9 cellular contexts compared by ENCODE assay signal in the genomic region with DNA sequence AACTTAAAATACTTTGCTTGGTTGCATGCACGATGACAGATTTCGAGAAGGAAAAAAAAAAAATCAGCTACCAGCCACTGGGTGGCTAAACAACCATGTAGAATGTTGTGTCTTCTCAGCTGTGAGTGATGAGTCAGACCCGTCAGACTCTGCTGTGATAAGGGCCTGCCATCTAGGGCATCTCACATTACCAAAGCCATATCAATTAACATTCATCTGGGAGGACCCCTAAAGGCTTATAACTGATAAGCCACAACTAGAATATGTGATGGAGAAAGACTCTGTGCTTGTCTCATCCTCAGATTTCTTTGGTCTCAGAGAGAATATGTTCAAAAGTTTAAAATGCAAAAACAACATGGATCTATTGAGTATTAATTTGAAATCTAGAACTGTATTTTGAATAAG.
A peak's percentile ranks its signal among the peaks of the same experiment; 100 is the strongest.
DNase-seq lines count a peak whose midpoint lies in the region; ATAC-seq, FAIRE-seq and TF ChIP-seq lines count a peak whose summit lies in the region.
"Had no signal": no experiment of that assay in that cellular context is flagged by ENCODE, and none has a peak within 500 bp of the region (broad histone marks: within the 10 kb centered on the region; RNA-seq: fewer than 3 reads in every experiment).

No MANE protein-coding gene starts in this region.

- FAIRE-seq in RCC 7860 (lab: Jason Lieb, UNC): no peak

- DNase-seq in Ammon's horn (ENCODE audit: low spot score) (peak; percentile 6), HS-5 (ENCODE audit: low read depth) (peak; percentile 26), RCC 7860 (ENCODE audit: low spot score) (peak; percentile 3), foreskin keratinocyte (peak; percentile 54 to 68), WERI-Rb-1 (no peak)
- no peak for DNase-seq in activated effector memory CD4-positive, alpha-beta T cell treated with anti-CD3 and anti-CD28 coated beads, Interleukin-2, amount 50 U/mL, for 16 hours
- DNase-seq: natural killer cell had no signal

- no peak overlapping the region for H3K4me3 ChIP-seq in WERI-Rb-1 (ENCODE audit: low read depth, low read length)

- TF ChIP-seq CTCF in foreskin keratinocyte (conservative IDR thresholded peaks at IDR 0.05) (peak; percentile 60), WERI-Rb-1 (IDR thresholded peaks at IDR 0.05; ENCODE audit: low read depth, low read length) (no peak)

- H3K4me1 ChIP-seq in foreskin keratinocyte: peaks cover 9% of the 10 kb centered on the region

- no peaks in the 10 kb centered on the region for H3K36me3 ChIP-seq in WERI-Rb-1

- H3K27ac ChIP-seq in foreskin keratinocyte: no peak overlapping the region
- no peak overlapping the region for H3K27ac ChIP-seq in WERI-Rb-1

- ATAC-seq in foreskin keratinocyte: peak; percentile 94
- no peak for ATAC-seq in GM18870 (IDR thresholded peaks at IDR 0.05; ENCODE audit: unreplicated experiment)
- no peak for ATAC-seq in GM19328 (IDR thresholded peaks at IDR 0.05; ENCODE audit: unreplicated experiment)
- ATAC-seq: natural killer cell had no signal

- H3K27me3 ChIP-seq in foreskin keratinocyte (no peaks in the 10 kb centered on the region), WERI-Rb-1 (ENCODE audit: insufficient read depth, low read depth, severe bottlenecking) (peaks cover 30% of the 10 kb centered on the region)

- no peaks in the 10 kb centered on the region for H3K9me3 ChIP-seq in WERI-Rb-1 (ENCODE audit: severe bottlenecking)

Comparison
In these comparisons a context has a peak if more than half of its experiments do, and no peak if none do; other contexts are left out.
1. DNase-seq: peak in Ammon's horn (single experiment), HS-5 (single experiment), RCC 7860 (single experiment) and foreskin keratinocyte (2 of 2); none in activated effector memory CD4-positive, alpha-beta T cell treated with anti-CD3 and anti-CD28 coated beads, Interleukin-2, amount 50 U/mL, for 16 hours (single experiment) and WERI-Rb-1 (single experiment).